In genomic region chr18:77066101-77066500, GRCh38 we compare ENCODE assay signal across 9 cellular contexts.
DNase-seq lines count a peak whose midpoint lies in the region; ATAC-seq and TF ChIP-seq lines count a peak whose summit lies in the region.
"Had no signal": no experiment of that assay in that cellular context is flagged by ENCODE, and none has a peak within 500 bp of the region (broad histone marks: within the 10 kb centered on the region; RNA-seq: fewer than 3 reads in every experiment).

No MANE protein-coding gene starts in this region.

- H3K4me2 ChIP-seq in DOHH2 (ENCODE audit: low read length) (peak overlapping the region; percentile 28), OCI-LY3 (ENCODE audit: low read length) (peak overlapping the region; percentile 47; the same call in 1 of the 2 replicates), smooth muscle cell (no peak overlapping the region)

- H3K36me3 ChIP-seq in DOHH2 (ENCODE audit: control insufficient read depth, low read length) = peaks cover 66% of the 10 kb centered on the region
- peaks cover 67% of the 10 kb centered on the region for H3K36me3 ChIP-seq in OCI-LY3 (replicated peaks; ENCODE audit: low read depth, low read length)
- H3K36me3 ChIP-seq in smooth muscle cell (ENCODE audit: low read depth) = no peaks in the 10 kb centered on the region

- 98% methylated on average over 9 of the region's 9 CpGs for WGBS in smooth muscle cell (ENCODE audit: low lambda C conversion rate)

- H4K20me1 ChIP-seq in DOHH2 (ENCODE audit: control insufficient read depth, insufficient read depth, low read depth, low read length) = no peaks in the 10 kb centered on the region
- peaks cover 16% of the 10 kb centered on the region for H4K20me1 ChIP-seq in OCI-LY3 (ENCODE audit: insufficient read depth, low read length)
- no peaks in the 10 kb centered on the region for H4K20me1 ChIP-seq in smooth muscle cell (ENCODE audit: low read depth)

- H3K27ac ChIP-seq in DOHH2 (ENCODE audit: low read depth, low read length) = no peak overlapping the region
- no peak overlapping the region for H3K27ac ChIP-seq in OCI-LY3 (ENCODE audit: low read length)
- H3K27ac ChIP-seq in dorsolateral prefrontal cortex = peak overlapping the region in 30 of 59 donors; percentile 3 to 85 (median 57)
- peak overlapping the region; percentile 83 for H3K27ac ChIP-seq in smooth muscle cell (ENCODE audit: low read depth)

- peaks cover 26% of the 10 kb centered on the region for H3K79me2 ChIP-seq in DOHH2 (ENCODE audit: control insufficient read depth, low read length)
- no peaks in the 10 kb centered on the region; the same call in 1 of the 2 replicates for H3K79me2 ChIP-seq in OCI-LY3 (ENCODE audit: low read length)
- H3K79me2 ChIP-seq in smooth muscle cell (ENCODE audit: low read depth) = no peaks in the 10 kb centered on the region

- intact Hi-C loops in dorsolateral prefrontal cortex (cut with DNase I) = loop anchor here in 1 of 2 donors (5.0 kb wide), 2 partner anchors 66 to 146 kb away; partner anchors contain the start of gene MBP

- H2AFZ ChIP-seq in OCI-LY3 (ENCODE audit: low read depth, low read length) = no peak overlapping the region
- H2AFZ ChIP-seq in smooth muscle cell (ENCODE audit: low read depth) = no peak overlapping the region

- no peaks in the 10 kb centered on the region for H3K9me3 ChIP-seq in DOHH2 (ENCODE audit: control insufficient read depth, insufficient read depth, low read length)
- peaks cover 4% of the 10 kb centered on the region; the same call in 1 of the 2 replicates for H3K9me3 ChIP-seq in OCI-LY3 (ENCODE audit: insufficient read depth, low read length)
- no peaks in the 10 kb centered on the region for H3K9me3 ChIP-seq in smooth muscle cell (replicated peaks; ENCODE audit: low read depth)

- DNase-seq in dorsolateral prefrontal cortex (no peak), smooth muscle cell (lab: John Stamatoyannopoulos, UW; ENCODE audit: unreplicated experiment) (no peak), COLO668 (lab: John Stamatoyannopoulos, UW; ENCODE audit: unreplicated experiment) (no peak)
- DNase-seq: NCI-H446 treated with DMSO at 0.1 percent for 48 hours; stimulated activated naive CD4-positive, alpha-beta T cell had no signal

- no peaks in the 10 kb centered on the region for H3K27me3 ChIP-seq in DOHH2 (ENCODE audit: control insufficient read depth, low read length)
- H3K27me3 ChIP-seq in OCI-LY3 (ENCODE audit: low read depth, low read length) = no peaks in the 10 kb centered on the region
- no peaks in the 10 kb centered on the region for H3K27me3 ChIP-seq in dorsolateral prefrontal cortex
- H3K27me3 ChIP-seq in smooth muscle cell (ENCODE audit: low read depth) = no peaks in the 10 kb centered on the region

- H3K9ac ChIP-seq in OCI-LY3 (ENCODE audit: low read length) = no peak overlapping the region
- H3K9ac ChIP-seq in smooth muscle cell (ENCODE audit: low read depth) = no peak overlapping the region

- peak overlapping the region; percentile 4; the same call in 1 of the 2 replicates for H3K4me3 ChIP-seq in DOHH2 (ENCODE audit: low read length)
- no peak overlapping the region for H3K4me3 ChIP-seq in OCI-LY3 (ENCODE audit: low read length)
- no peak overlapping the region for H3K4me3 ChIP-seq in dorsolateral prefrontal cortex
- no peak overlapping the region for H3K4me3 ChIP-seq in smooth muscle cell

- H3K9me2 ChIP-seq in DOHH2 (replicated peaks; ENCODE audit: control insufficient read depth, low read length) = no peaks in the 10 kb centered on the region

- TF ChIP-seq CTCF in DOHH2 (IDR thresholded peaks at IDR 0.05; ENCODE audit: low read depth, low read length, poor library complexity, severe bottlenecking) = no peak
- TF ChIP-seq CTCF in OCI-LY3 (IDR thresholded peaks at IDR 0.05; ENCODE audit: low read depth, low read length) = no peak
- no peak for TF ChIP-seq CTCF in dorsolateral prefrontal cortex (IDR thresholded peaks at IDR 0.05 in 54 of 56, conservative IDR thresholded peaks at IDR 0.05 in 2 of 56; ENCODE audit: low read depth in 1 of 56, partially characterized antibody in 56 of 56)
- TF ChIP-seq CTCF in smooth muscle cell (IDR thresholded peaks at IDR 0.05; ENCODE audit: borderline replicate concordance, insufficient read depth, poor library complexity, severe bottlenecking) = no peak

- H3K4me1 ChIP-seq in DOHH2 (ENCODE audit: control insufficient read depth, low read length) (peaks cover 92% of the 10 kb centered on the region), OCI-LY3 (ENCODE audit: low read length) (peaks cover 77% of the 10 kb centered on the region), smooth muscle cell (ENCODE audit: low read depth) (peaks cover 28% of the 10 kb centered on the region)

- H3F3A ChIP-seq in DOHH2 (ENCODE audit: control insufficient read depth, insufficient read depth) = peaks cover 14% of the 10 kb centered on the region
- peaks cover 21% of the 10 kb centered on the region for H3F3A ChIP-seq in smooth muscle cell (ENCODE audit: low read depth)

- ATAC-seq in GM21717 (IDR thresholded peaks at IDR 0.05; ENCODE audit: unreplicated experiment) (no peak), GM18505 (IDR thresholded peaks at IDR 0.05; ENCODE audit: unreplicated experiment) (no peak)

- no peak for TF ChIP-seq POLR2A in GM18505 (IDR thresholded peaks at IDR 0.05; ENCODE audit: borderline replicate concordance, extremely low read depth, insufficient read depth, insufficient read length)

Comparison
In these comparisons a context has a peak if more than half of its experiments do, and no peak if none do; other contexts are left out.
1. H3K27ac ChIP-seq: peak in dorsolateral prefrontal cortex (30 of 59) and smooth muscle cell (single experiment); none in DOHH2 (single experiment) and OCI-LY3 (single experiment).